ENCODE assay signal across 1 cellular context in genomic region chr17:4554997-4555799, GRCh38.
TF ChIP-seq lines count a peak whose summit lies in the region.

TSS of gene MYBBP1A (minus strand) at chr17:4555384. CDS start at chr17:4555324, 60 bp downstream.

TF ChIP-seq in HEK293, 187 proteins besides CTCF, POLR2A, EP300 and RAD21 (continued from another document and continues in another):
- TF ChIP-seq PRDM2 (tag by site-specific recombination; IDR thresholded peaks at IDR 0.05; ENCODE audit: borderline replicate concordance) (no peak), ZNF423 (tag by site-specific recombination; IDR thresholded peaks at IDR 0.05) (no peak), MYNN (tag by site-specific recombination; IDR thresholded peaks at IDR 0.05; ENCODE audit: borderline replicate concordance) (no peak), ZNF157 (tag by site-specific recombination; IDR thresholded peaks at IDR 0.05) (no peak), ATF2 (tag by site-specific recombination; IDR thresholded peaks at IDR 0.05; ENCODE audit: low read depth) (no peak), ZNF510 (tag by site-specific recombination; IDR thresholded peaks at IDR 0.05; ENCODE audit: insufficient replicate concordance) (no peak), ZNF155 (tag by site-specific recombination; IDR thresholded peaks at IDR 0.05) (no peak), ZNF837 (tag by site-specific recombination; IDR thresholded peaks at IDR 0.05) (no peak), BCL6B (tag by site-specific recombination; IDR thresholded peaks at IDR 0.05) (no peak), ZBTB6 (tag by site-specific recombination; IDR thresholded peaks at IDR 0.05) (no peak), YY2 (tag by site-specific recombination; IDR thresholded peaks at IDR 0.05) (peak; percentile 31; the same call in 1 of the 2 replicates), ZNF514 (tag by site-specific recombination; IDR thresholded peaks at IDR 0.05) (no peak), ZNF777 (tag by site-specific recombination; IDR thresholded peaks at IDR 0.05; ENCODE audit: borderline replicate concordance) (no peak), ZBTB1 (tag by site-specific recombination; IDR thresholded peaks at IDR 0.05) (no peak), ZNF670 (tag by site-specific recombination; IDR thresholded peaks at IDR 0.05; ENCODE audit: low read depth) (no peak), ZFP69B (tag by site-specific recombination; IDR thresholded peaks at IDR 0.05) (no peak), AEBP2 (tag by site-specific recombination; IDR thresholded peaks at IDR 0.05; ENCODE audit: borderline replicate concordance) (no peak), SETDB1 (IDR thresholded peaks at IDR 0.05; ENCODE audit: insufficient read length, low read length) (no peak), ZSCAN4 (tag by site-specific recombination; IDR thresholded peaks at IDR 0.05) (no peak), ZEB2 (tag by site-specific recombination; IDR thresholded peaks at IDR 0.05) (peak; percentile 63; the same call in 1 of the 2 replicates), GFI1B (tag by site-specific recombination; IDR thresholded peaks at IDR 0.05) (no peak), ZBTB44 (tag by site-specific recombination; IDR thresholded peaks at IDR 0.05) (no peak), RBAK (tag by site-specific recombination; IDR thresholded peaks at IDR 0.05) (no peak), ZNF202 (tag by site-specific recombination; IDR thresholded peaks at IDR 0.05; ENCODE audit: borderline replicate concordance) (no peak), ZNF391 (tag by site-specific recombination; IDR thresholded peaks at IDR 0.05; ENCODE audit: borderline replicate concordance, low read depth) (no peak), ELK4 (IDR thresholded peaks at IDR 0.05; ENCODE audit: borderline replicate concordance, low read depth, low read length) (no peak), ZNF488 (tag by site-specific recombination; IDR thresholded peaks at IDR 0.05) (no peak), SP2 (tag by site-specific recombination; IDR thresholded peaks at IDR 0.05) (peak; percentile 91), ZNF221 (tag by site-specific recombination; IDR thresholded peaks at IDR 0.05; ENCODE audit: borderline replicate concordance) (no peak), PATZ1 (tag by site-specific recombination; IDR thresholded peaks at IDR 0.05) (peak; percentile 52), ZNF623 (tag by site-specific recombination; IDR thresholded peaks at IDR 0.05) (no peak), IKZF3 (tag by site-specific recombination; IDR thresholded peaks at IDR 0.05) (no peak), ZNF513 (tag by site-specific recombination; IDR thresholded peaks at IDR 0.05) (no peak), ZNF561 (tag by site-specific recombination; IDR thresholded peaks at IDR 0.05; ENCODE audit: borderline replicate concordance) (peak; percentile 63; the same call in 1 of the 2 replicates), ZNF843 (tag by site-specific recombination; IDR thresholded peaks at IDR 0.05) (no peak), ZNF174 (tag by site-specific recombination; IDR thresholded peaks at IDR 0.05) (no peak), ZFHX2 (tag by site-specific recombination; conservative IDR thresholded peaks at IDR 0.05) (no peak; the same call in 1 of the 2 replicates), GLI2 (tag by site-specific recombination; IDR thresholded peaks at IDR 0.05; ENCODE audit: borderline replicate concordance, low read depth) (no peak), ZBTB20 (tag by site-specific recombination; IDR thresholded peaks at IDR 0.05) (no peak; the same call in 1 of the 2 replicates), KLF10 (tag by site-specific recombination; IDR thresholded peaks at IDR 0.05) (no peak), WT1 (tag by site-specific recombination; IDR thresholded peaks at IDR 0.05) (0 out of 2 replicates have a peak, but pooled peaks have one; percentile 7)
